Comparison of ENCODE assay signal across 16 cellular contexts in the genomic region with DNA sequence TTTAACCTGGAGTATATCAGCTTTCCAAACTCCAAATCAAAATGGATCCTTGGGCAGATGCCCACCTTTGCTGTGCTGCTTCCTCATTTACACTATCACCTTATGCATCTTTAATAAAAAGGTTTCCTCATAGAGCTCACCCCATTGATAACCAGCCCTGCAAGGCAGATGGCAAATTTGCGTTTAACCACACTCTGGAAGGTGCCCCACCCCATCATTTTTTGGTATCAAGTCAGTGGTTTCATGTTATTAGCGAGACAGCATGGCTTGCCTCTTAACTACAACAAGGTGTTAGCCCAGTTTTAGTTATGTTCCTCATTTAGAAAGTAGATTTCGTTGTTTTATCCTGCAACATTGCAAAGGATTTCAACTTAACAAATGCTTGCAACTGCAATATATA.
DNase-seq lines count a peak whose midpoint lies in the region; ATAC-seq and TF ChIP-seq lines count a peak whose summit lies in the region.
"Had no signal": no experiment of that assay in that cellular context is flagged by ENCODE, and none has a peak within 500 bp of the region (broad histone marks: within the 10 kb centered on the region; RNA-seq: fewer than 3 reads in every experiment).

No MANE protein-coding gene starts in this region.

- no peak for TF ChIP-seq EP300 in SK-N-SH (IDR thresholded peaks at IDR 0.05; ENCODE audit: borderline replicate concordance in 1 of 2, low read depth in 1 of 2, low read length in 1 of 2)

- H2BK5ac ChIP-seq in mesenchymal stem cell (ENCODE audit: low read depth, low read length, poor library complexity, severe bottlenecking) = no peak overlapping the region

- H2BK12ac ChIP-seq in mesenchymal stem cell (ENCODE audit: low read length in 2 of 2) = no peak overlapping the region

- H3K9me2 ChIP-seq in PC-9 (ENCODE audit: insufficient read depth) = no peaks in the 10 kb centered on the region
- H3K9me2 ChIP-seq in SK-N-SH = no peaks in the 10 kb centered on the region

- H2BK15ac ChIP-seq in mesenchymal stem cell (ENCODE audit: low read depth, poor library complexity, severe bottlenecking) = no peak overlapping the region

- H3K27me3 ChIP-seq in PC-9 (ENCODE audit: insufficient read depth, low read depth) = no peaks in the 10 kb centered on the region
- H3K27me3 ChIP-seq in mesenchymal stem cell (ENCODE audit: control insufficient read depth in 1 of 2, insufficient read depth in 1 of 2, low read length in 2 of 2) = no peaks in the 10 kb centered on the region
- H3K27me3 ChIP-seq in SK-N-SH (ENCODE audit: insufficient read depth) = no peaks in the 10 kb centered on the region
- H3K27me3 ChIP-seq: BLaER1 treated with 17β-estradiol and CSF1 and Interleukin-3, amounts not matched to agents 10 nM and 100 nM had no signal

- no peak overlapping the region for H4K91ac ChIP-seq in mesenchymal stem cell (ENCODE audit: low read length)

- H3K14ac ChIP-seq in mesenchymal stem cell (ENCODE audit: low read length in 2 of 2) = no peak overlapping the region

- TF ChIP-seq RAD21 in SK-N-SH (IDR thresholded peaks at IDR 0.05; ENCODE audit: low read length) = no peak

- H3K4me3 ChIP-seq in PC-9 (no peak overlapping the region), mesenchymal stem cell (ENCODE audit: insufficient read depth in 1 of 2, low read depth in 1 of 2, low read length in 2 of 2) (no peak overlapping the region), SK-N-SH (ENCODE audit: low read depth in 2 of 2, low read length in 1 of 2) (no peak overlapping the region), mucosa of descending colon (no peak overlapping the region)
- H3K4me3 ChIP-seq: BLaER1 treated with 17β-estradiol and CSF1 and Interleukin-3, amounts not matched to agents 10 nM and 100 nM had no signal

- POLR2A ChIA-PET in PC-9 (lab: Charles Lee; ENCODE audit: unreplicated experiment) (no interaction called here), SK-N-SH (lab: Yijun Ruan, JAX) (no interaction called here)

- no peak overlapping the region for H3K18ac ChIP-seq in mesenchymal stem cell (ENCODE audit: low read depth in 1 of 2, low read length in 2 of 2)

- H4K20me1 ChIP-seq in PC-9 (ENCODE audit: insufficient read depth) (no peaks in the 10 kb centered on the region), SK-N-SH (ENCODE audit: insufficient read depth) (no peaks in the 10 kb centered on the region)
- H4K20me1 ChIP-seq: BLaER1 treated with 17β-estradiol and CSF1 and Interleukin-3, amounts not matched to agents 10 nM and 100 nM had no signal

- TF ChIP-seq CTCF in PC-9 (conservative IDR thresholded peaks at IDR 0.05) (no peak), SK-N-SH (IDR thresholded peaks at IDR 0.05) (no peak), mucosa of descending colon (IDR thresholded peaks at IDR 0.05) (no peak)

- peak overlapping the region; percentile 55; the same call in 1 of the 2 replicates for H2AFZ ChIP-seq in PC-9
- H2AFZ ChIP-seq in mesenchymal stem cell (ENCODE audit: low read depth, low read length) = no peak overlapping the region
- no peak overlapping the region for H2AFZ ChIP-seq in SK-N-SH (ENCODE audit: low read depth)

- ATAC-seq in mucosa of descending colon = no peak
- ATAC-seq: HepG2 had no signal

- no peaks in the 10 kb centered on the region for H3K79me2 ChIP-seq in PC-9 (ENCODE audit: low read depth)
- H3K79me2 ChIP-seq in SK-N-SH (ENCODE audit: insufficient read depth) = no peaks in the 10 kb centered on the region

- CTCF ChIA-PET in PC-9 (lab: Charles Lee) = no interaction called here
- CTCF ChIA-PET in SK-N-SH (lab: Yijun Ruan, JAX) = interaction anchor here (1.1 kb wide), 1 partner anchor 32 kb away, joined by 4 read pairs; no protein-coding TSS in a partner anchor

- no peak overlapping the region for H3K27ac ChIP-seq in PC-9
- H3K27ac ChIP-seq in mesenchymal stem cell (ENCODE audit: low read length, poor library complexity, severe bottlenecking) = no peak overlapping the region
- no peak overlapping the region for H3K27ac ChIP-seq in SK-N-SH (ENCODE audit: low read depth in 2 of 2, low read length in 1 of 2)
- H3K27ac ChIP-seq: 22Rv1 had no signal

- BruUV-seq in PC-9 (replicated peaks; lab: Mats Ljungman, UMichigan) = no TSS peak

- H3K9me3 ChIP-seq in PC-9 (ENCODE audit: insufficient read depth, low read depth) (no peaks in the 10 kb centered on the region), mesenchymal stem cell (ENCODE audit: control insufficient read depth, low read length) (no peaks in the 10 kb centered on the region), SK-N-SH (no peaks in the 10 kb centered on the region), mucosa of descending colon (no peaks in the 10 kb centered on the region)
- H3K9me3 ChIP-seq: BLaER1 treated with 17β-estradiol and CSF1 and Interleukin-3, amounts not matched to agents 10 nM and 100 nM had no signal

- no peak overlapping the region for H2BK120ac ChIP-seq in mesenchymal stem cell (ENCODE audit: low read depth, low read length)

- H3K79me1 ChIP-seq in mesenchymal stem cell (replicated peaks; ENCODE audit: low read length, poor library complexity, severe bottlenecking) = no peaks in the 10 kb centered on the region

- no peak overlapping the region for H4K8ac ChIP-seq in mesenchymal stem cell (ENCODE audit: low read length)

- no peaks in the 10 kb centered on the region for H3K4me1 ChIP-seq in PC-9 (replicated peaks; ENCODE audit: insufficient read depth)
- H3K4me1 ChIP-seq in mesenchymal stem cell (ENCODE audit: control insufficient read depth, insufficient read depth, low read depth, low read length) = no peaks in the 10 kb centered on the region
- no peaks in the 10 kb centered on the region; a peak in 1 of 4 replicates for H3K4me1 ChIP-seq in SK-N-SH (ENCODE audit: control insufficient read depth in 1 of 2, insufficient read depth in 2 of 2, low read depth in 1 of 2, low read length in 1 of 2)
- H3K4me1 ChIP-seq in mucosa of descending colon (ENCODE audit: low read depth) = no peaks in the 10 kb centered on the region

- DNase-seq in DMS 273 (lab: John Stamatoyannopoulos, UW; ENCODE audit: unreplicated experiment) (peak; percentile 2), DMS 273 treated with DMSO at 0.1 percent for 48 hours (lab: John Stamatoyannopoulos, UW) (no peak), NAMALWA (ENCODE audit: low spot score) (peak; percentile 6), PC-9 (no peak), mesenchymal stem cell (peak; percentile 16), SK-N-SH (no peak), NCI-H146 treated with DMSO at 0.1 percent for 48 hours (lab: John Stamatoyannopoulos, UW; ENCODE audit: unreplicated experiment) (no peak), mucosa of descending colon (no peak)
- DNase-seq: CD4-positive, CD25-positive, alpha-beta regulatory T cell; DMS53; GF-D8; HCEC 1CT; HFFc6 had no signal

- no peak overlapping the region for H2AK5ac ChIP-seq in mesenchymal stem cell (ENCODE audit: low read length, severe bottlenecking)

- intact Hi-C loops in PC-9 (cut with micrococcal nuclease; ENCODE audit: unreplicated experiment) = no loop called here
- intact Hi-C loops in mucosa of descending colon (cut with DNase I, micrococcal nuclease) = no loop called here

- no peaks in the 10 kb centered on the region for H3K36me3 ChIP-seq in PC-9 (ENCODE audit: low read depth)
- H3K36me3 ChIP-seq in mesenchymal stem cell (ENCODE audit: control insufficient read depth in 1 of 2, insufficient read depth in 2 of 2, low read depth in 1 of 2, low read length in 2 of 2) = no peaks in the 10 kb centered on the region
- no peaks in the 10 kb centered on the region for H3K36me3 ChIP-seq in SK-N-SH (replicated peaks in 1 of 2; ENCODE audit: control insufficient read depth in 1 of 2, insufficient read depth in 2 of 2, low read length in 1 of 2)
- H3K36me3 ChIP-seq in mucosa of descending colon (ENCODE audit: low read depth) = no peaks in the 10 kb centered on the region
- H3K36me3 ChIP-seq: BLaER1 treated with 17β-estradiol and CSF1 and Interleukin-3, amounts not matched to agents 10 nM and 100 nM had no signal

- H3K23ac ChIP-seq in mesenchymal stem cell (ENCODE audit: low read length in 2 of 2) = no peak overlapping the region

- H3K4ac ChIP-seq in mesenchymal stem cell (ENCODE audit: low read depth in 1 of 2, low read length in 2 of 2) = no peak overlapping the region

- H3F3A ChIP-seq in PC-9 (ENCODE audit: insufficient read depth, low read depth) (no peaks in the 10 kb centered on the region), SK-N-SH (replicated peaks; ENCODE audit: insufficient read depth) (no peaks in the 10 kb centered on the region)

- 76% methylated on average over 2 of the region's 3 CpGs for WGBS in mesenchymal stem cell
- 15% methylated on average over 3 of the region's 3 CpGs for WGBS in SK-N-SH (ENCODE audit: low lambda C conversion rate)

- H3K9ac ChIP-seq in mesenchymal stem cell (ENCODE audit: low read length) (no peak overlapping the region), SK-N-SH (no peak overlapping the region)
- H3K9ac ChIP-seq: BLaER1 treated with 17β-estradiol and CSF1 and Interleukin-3, amounts not matched to agents 10 nM and 100 nM had no signal

- H3K4me2 ChIP-seq in PC-9 (no peak overlapping the region), mesenchymal stem cell (ENCODE audit: low read length, poor library complexity, severe bottlenecking) (no peak overlapping the region), SK-N-SH (no peak overlapping the region)

TF ChIP-seq in SK-N-SH, 30 proteins besides CTCF, POLR2A, EP300 and RAD21 (continues in another document):
- TF ChIP-seq, protein P1, sequence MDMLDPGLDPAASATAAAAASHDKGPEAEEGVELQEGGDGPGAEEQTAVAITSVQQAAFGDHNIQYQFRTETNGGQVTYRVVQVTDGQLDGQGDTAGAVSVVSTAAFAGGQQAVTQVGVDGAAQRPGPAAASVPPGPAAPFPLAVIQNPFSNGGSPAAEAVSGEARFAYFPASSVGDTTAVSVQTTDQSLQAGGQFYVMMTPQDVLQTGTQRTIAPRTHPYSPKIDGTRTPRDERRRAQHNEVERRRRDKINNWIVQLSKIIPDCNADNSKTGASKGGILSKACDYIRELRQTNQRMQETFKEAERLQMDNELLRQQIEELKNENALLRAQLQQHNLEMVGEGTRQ (IDR thresholded peaks at IDR 0.05; ENCODE audit: borderline replicate concordance, low read depth, low read length) = no peak
- TF ChIP-seq NRF1 (IDR thresholded peaks at IDR 0.05; ENCODE audit: low read depth, low read length) (no peak), GATA2 (CRISPR knock-in tag; IDR thresholded peaks at IDR 0.05) (no peak), GABPA (IDR thresholded peaks at IDR 0.05; ENCODE audit: low read depth) (no peak)
- TF ChIP-seq, protein P2, sequence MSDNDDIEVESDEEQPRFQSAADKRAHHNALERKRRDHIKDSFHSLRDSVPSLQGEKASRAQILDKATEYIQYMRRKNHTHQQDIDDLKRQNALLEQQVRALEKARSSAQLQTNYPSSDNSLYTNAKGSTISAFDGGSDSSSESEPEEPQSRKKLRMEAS (IDR thresholded peaks at IDR 0.05; ENCODE audit: low read depth) = no peak

Comparison
In these comparisons a context has a peak if more than half of its experiments do, and no peak if none do; other contexts are left out.
1. DNase-seq: peak in DMS 273 (single experiment), NAMALWA (single experiment) and mesenchymal stem cell (single experiment); none in DMS 273 treated with DMSO at 0.1 percent for 48 hours (single experiment), PC-9 (0 of 2), SK-N-SH (single experiment), NCI-H146 treated with DMSO at 0.1 percent for 48 hours (single experiment) and mucosa of descending colon (0 of 3).